In genomic region chr1:221845650-221846371, GRCh38 we compare ENCODE assay signal across 10 cellular contexts.
DNase-seq lines count a peak whose midpoint lies in the region; ATAC-seq and TF ChIP-seq lines count a peak whose summit lies in the region.
"Had no signal": no experiment of that assay in that cellular context is flagged by ENCODE, and none has a peak within 500 bp of the region (broad histone marks: within the 10 kb centered on the region; RNA-seq: fewer than 3 reads in every experiment).

No MANE protein-coding gene starts in this region.

- H3K9me3 ChIP-seq in gastrocnemius medialis (no peaks in the 10 kb centered on the region), BE2C (no peaks in the 10 kb centered on the region)
- H3K9me3 ChIP-seq: thoracic aorta had no signal

- TF ChIP-seq POLR2A in gastrocnemius medialis (IDR thresholded peaks at IDR 0.05): no peak

- H3K4me1 ChIP-seq in gastrocnemius medialis (peaks cover 0 to 16% of the 10 kb centered on the region in 2 donors), BE2C (no peaks in the 10 kb centered on the region)

- H3K36me3 ChIP-seq in gastrocnemius medialis: no peaks in the 10 kb centered on the region
- H3K36me3 ChIP-seq in BE2C: no peaks in the 10 kb centered on the region
- H3K36me3 ChIP-seq: thoracic aorta had no signal

- peak; percentile 29 for TF ChIP-seq CTCF in epithelial cell of esophagus (IDR thresholded peaks at IDR 0.05; ENCODE audit: insufficient read depth, low read depth, low read length, missing control alignments)
- no peak for TF ChIP-seq CTCF in gastrocnemius medialis (IDR thresholded peaks at IDR 0.05 in 4 of 5, conservative IDR thresholded peaks at IDR 0.05 in 1 of 5)
- TF ChIP-seq CTCF in BE2C (IDR thresholded peaks at IDR 0.05; ENCODE audit: low read depth, low read length): no peak

- no peaks in the 10 kb centered on the region for H3K27me3 ChIP-seq in gastrocnemius medialis
- no peaks in the 10 kb centered on the region for H3K27me3 ChIP-seq in BE2C

- peak; percentile 33 for DNase-seq in HEK293T (ENCODE audit: extremely low spot score)
- DNase-seq in NCI-H748 treated with DMSO at 0.1 percent for 48 hours (lab: John Stamatoyannopoulos, UW): peak; percentile 17
- peak; percentile 98 for DNase-seq in epithelial cell of esophagus (ENCODE audit: low read depth)
- peak; percentile 33 to 62 for DNase-seq in gastrocnemius medialis
- DNase-seq in BE2C: no peak
- DNase-seq in putamen (ENCODE audit: low spot score): no peak
- no peak for DNase-seq in activated naive CD4-positive, alpha-beta T cell treated with anti-CD3 and anti-CD28 coated beads, Interleukin-2, amount 50 U/mL, for 72 hours (ENCODE audit: low spot score in 2 of 2)

- no peak overlapping the region for H3K27ac Mint-ChIP-seq in activated naive CD4-positive, alpha-beta T cell treated with anti-CD3 and anti-CD28 coated beads, Interleukin-2, amount 50 U/mL, for 72 hours

- ATAC-seq in gastrocnemius medialis (peak; percentile 92 to 93), HG02852 (IDR thresholded peaks at IDR 0.05; ENCODE audit: unreplicated experiment) (no peak)
- ATAC-seq in activated naive CD4-positive, alpha-beta T cell treated with anti-CD3 and anti-CD28 coated beads, Interleukin-2, amount 50 U/mL, for 72 hours: no peak
- ATAC-seq: activated CD4-positive, CD25-positive, alpha-beta regulatory T cell treated with anti-CD3 and anti-CD28 coated beads, Interleukin-2, amount 50 U/mL, for 24 hours had no signal

- peak overlapping the region; percentile 33 to 70 (median 54) for H3K27ac ChIP-seq in gastrocnemius medialis
- H3K27ac ChIP-seq: thoracic aorta had no signal

- intact Hi-C loops in gastrocnemius medialis (cut with DNase I; ENCODE audit: low total_unique reads): loop anchor here (2.0 to 5.0 kb wide), 3 partner anchors 41 to 196 kb away; partner anchors contain the start of gene DUSP10

- no peaks in the 10 kb centered on the region for H3K9me3 Mint-ChIP-seq in activated naive CD4-positive, alpha-beta T cell treated with anti-CD3 and anti-CD28 coated beads, Interleukin-2, amount 50 U/mL, for 72 hours

- in situ Hi-C loops in gastrocnemius medialis (cut with MboI; ENCODE audit: low sequenced_read_pairs in 4 of 4): no loop called here

- H3K4me3 ChIP-seq in epithelial cell of esophagus (ENCODE audit: low read length) (no peak overlapping the region), gastrocnemius medialis (peak overlapping the region in 1 of 4 donors; percentile 9), BE2C (ENCODE audit: low read depth, low read length) (no peak overlapping the region)
- H3K4me3 ChIP-seq: thoracic aorta had no signal

- POLR2A ChIA-PET in HEK293T (lab: Yijun Ruan, JAX): interaction anchor here (1.0 to 1.2 kb wide), 2 partner anchors 13 to 128 kb away, joined by 3 to 4 read pairs; no protein-coding TSS in a partner anchor

- CTCF ChIA-PET in HEK293T (lab: Yijun Ruan, JAX): no interaction called here

- H3K36me3 Mint-ChIP-seq in activated naive CD4-positive, alpha-beta T cell treated with anti-CD3 and anti-CD28 coated beads, Interleukin-2, amount 50 U/mL, for 72 hours: no peaks in the 10 kb centered on the region

TF ChIP-seq in HEK293T, 16 proteins besides CTCF, POLR2A, EP300 and RAD21:
- TF ChIP-seq SP1 (IDR thresholded peaks at IDR 0.05): no peak
- TF ChIP-seq FOXA1 (IDR thresholded peaks at IDR 0.05): no peak
- TF ChIP-seq FOXM1 (IDR thresholded peaks at IDR 0.05; ENCODE audit: borderline replicate concordance): no peak
- TF ChIP-seq NFRKB (IDR thresholded peaks at IDR 0.05): no peak
- TF ChIP-seq, protein P1, sequence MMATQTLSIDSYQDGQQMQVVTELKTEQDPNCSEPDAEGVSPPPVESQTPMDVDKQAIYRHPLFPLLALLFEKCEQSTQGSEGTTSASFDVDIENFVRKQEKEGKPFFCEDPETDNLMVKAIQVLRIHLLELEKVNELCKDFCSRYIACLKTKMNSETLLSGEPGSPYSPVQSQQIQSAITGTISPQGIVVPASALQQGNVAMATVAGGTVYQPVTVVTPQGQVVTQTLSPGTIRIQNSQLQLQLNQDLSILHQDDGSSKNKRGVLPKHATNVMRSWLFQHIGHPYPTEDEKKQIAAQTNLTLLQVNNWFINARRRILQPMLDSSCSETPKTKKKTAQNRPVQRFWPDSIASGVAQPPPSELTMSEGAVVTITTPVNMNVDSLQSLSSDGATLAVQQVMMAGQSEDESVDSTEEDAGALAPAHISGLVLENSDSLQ (IDR thresholded peaks at IDR 0.05): no peak
- TF ChIP-seq SUZ12 (IDR thresholded peaks at IDR 0.05): no peak
- no peak for TF ChIP-seq LEF1 (IDR thresholded peaks at IDR 0.05; ENCODE audit: borderline replicate concordance)
- no peak for TF ChIP-seq TARDBP (IDR thresholded peaks at IDR 0.05)
- TF ChIP-seq FOXK2 (IDR thresholded peaks at IDR 0.05): no peak
- TF ChIP-seq CTBP1 (IDR thresholded peaks at IDR 0.05; ENCODE audit: borderline replicate concordance): no peak

Comparison
In these comparisons a context has a peak if more than half of its experiments do, and no peak if none do; other contexts are left out.
1. DNase-seq: peak in HEK293T (single experiment), NCI-H748 treated with DMSO at 0.1 percent for 48 hours (single experiment), epithelial cell of esophagus (single experiment) and gastrocnemius medialis (2 of 2); none in BE2C (single experiment), putamen (single experiment) and activated naive CD4-positive, alpha-beta T cell treated with anti-CD3 and anti-CD28 coated beads, Interleukin-2, amount 50 U/mL, for 72 hours (0 of 2).
2. ATAC-seq: peak in gastrocnemius medialis (2 of 2); none in activated naive CD4-positive, alpha-beta T cell treated with anti-CD3 and anti-CD28 coated beads, Interleukin-2, amount 50 U/mL, for 72 hours (0 of 2) and HG02852 (single experiment).